ENCODE assay signal across 19 cellular contexts in the genomic region with DNA sequence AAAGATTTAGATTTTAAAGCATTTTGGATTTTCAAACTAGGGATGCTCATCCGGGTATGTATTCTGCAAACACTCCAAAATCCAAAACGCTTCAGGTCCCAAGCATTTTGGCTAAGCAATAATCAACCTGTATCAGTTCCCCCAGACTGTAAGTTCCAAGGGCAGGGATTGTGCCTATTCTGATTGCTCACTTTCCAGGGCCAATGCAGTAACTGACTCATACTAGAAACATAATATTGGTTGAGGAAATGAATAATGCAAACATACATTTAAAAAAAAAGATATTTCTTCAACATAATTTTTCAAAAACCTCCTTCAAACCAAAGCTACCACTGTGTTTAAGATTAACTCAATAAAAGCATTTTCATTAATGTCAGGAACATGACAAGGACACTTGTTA.
"Had no signal": no experiment of that assay in that cellular context is flagged by ENCODE, and none has a peak within 500 bp of the region (broad histone marks: within the 10 kb centered on the region; RNA-seq: fewer than 3 reads in every experiment).

No MANE protein-coding gene starts in this region.

- H3K36me3 Mint-ChIP-seq: natural killer cell had no signal

- H3K27ac ChIP-seq: cardiac muscle cell, heart right ventricle, spleen, upper lobe of left lung had no signal

- H3K27ac Mint-ChIP-seq: activated CD4-positive, alpha-beta memory T cell treated with anti-CD3 and anti-CD28 coated beads, Interleukin-2, amount 10 ng/mL, durations not matched to agents 7 days and 5 days; activated naive CD8-positive, alpha-beta T cell treated with anti-CD3 and anti-CD28 coated beads, Interleukin-2, amount 50 U/mL, for 24 hours; mesothelial cell of epicardium; natural killer cell; progenitor cell of endocrine pancreas had no signal

- H3K4me3 Mint-ChIP-seq: activated CD4-positive, alpha-beta memory T cell treated with anti-CD3 and anti-CD28 coated beads, Interleukin-2, amount 10 ng/mL, durations not matched to agents 7 days and 5 days; activated naive CD8-positive, alpha-beta T cell treated with anti-CD3 and anti-CD28 coated beads, Interleukin-2, amount 50 U/mL, for 24 hours; mesothelial cell of epicardium; natural killer cell had no signal

- DNase-seq: activated CD4-positive, alpha-beta memory T cell treated with anti-CD3 and anti-CD28 coated beads, Interleukin-2, amount 10 ng/mL, durations not matched to agents 7 days and 5 days; activated CD4-positive, alpha-beta T cell treated with anti-CD3 and anti-CD28 coated beads for 48 hours; activated gamma-delta T cell; activated naive CD4-positive, alpha-beta T cell treated with anti-CD3 and anti-CD28 coated beads, Interleukin-2, amount 50 U/mL, for 16 hours; activated naive CD8-positive, alpha-beta T cell treated with anti-CD3 and anti-CD28 coated beads, Interleukin-2, amount 50 U/mL, for 24 hours; effector CD4-positive, alpha-beta T cell; heart right ventricle; natural killer cell; retina; spleen; stimulated activated CD4-positive, alpha-beta T cell treated with anti-CD3 and anti-CD28 coated beads, Interleukin-4, amount 100 ng/mL, for 1 hour; stimulated activated naive CD4-positive, alpha-beta T cell; upper lobe of left lung had no signal

- H3K4me1 Mint-ChIP-seq: activated CD4-positive, alpha-beta memory T cell treated with anti-CD3 and anti-CD28 coated beads, Interleukin-2, amount 10 ng/mL, durations not matched to agents 7 days and 5 days; activated naive CD8-positive, alpha-beta T cell treated with anti-CD3 and anti-CD28 coated beads, Interleukin-2, amount 50 U/mL, for 24 hours; natural killer cell had no signal

- ATAC-seq: activated naive CD8-positive, alpha-beta T cell treated with anti-CD3 and anti-CD28 coated beads, Interleukin-2, amount 50 U/mL, for 24 hours; esophagus mucosa; heart right ventricle; left lobe of liver; natural killer cell had no signal

- H3K4me3 ChIP-seq: cardiac muscle cell, heart right ventricle, lung, spleen, upper lobe of left lung had no signal

- H3K36me3 ChIP-seq: cardiac muscle cell, upper lobe of left lung had no signal

- H3K27me3 ChIP-seq: cardiac muscle cell, heart right ventricle, spleen, upper lobe of left lung had no signal

- H3K27me3 Mint-ChIP-seq: activated CD4-positive, alpha-beta memory T cell treated with anti-CD3 and anti-CD28 coated beads, Interleukin-2, amount 10 ng/mL, durations not matched to agents 7 days and 5 days; activated naive CD8-positive, alpha-beta T cell treated with anti-CD3 and anti-CD28 coated beads, Interleukin-2, amount 50 U/mL, for 24 hours; progenitor cell of endocrine pancreas had no signal

- H3K9me3 ChIP-seq: heart right ventricle, spleen, upper lobe of left lung had no signal

- H3K9me3 Mint-ChIP-seq: activated CD4-positive, alpha-beta memory T cell treated with anti-CD3 and anti-CD28 coated beads, Interleukin-2, amount 10 ng/mL, durations not matched to agents 7 days and 5 days; activated naive CD8-positive, alpha-beta T cell treated with anti-CD3 and anti-CD28 coated beads, Interleukin-2, amount 50 U/mL, for 24 hours; mesothelial cell of epicardium; natural killer cell had no signal
